In genomic region chr1:43548285-43549271, GRCh38 we compare ENCODE assay signal across 14 cellular contexts. TPM values are rescaled to one million over a fixed set of nuclear protein-coding genes. Genes with fewer than 3 reads are reported as not detected.
DNase-seq lines count a peak whose midpoint lies in the region; ATAC-seq and TF ChIP-seq lines count a peak whose summit lies in the region.
"Had no signal": no experiment of that assay in that cellular context is flagged by ENCODE, and none has a peak within 500 bp of the region (broad histone marks: within the 10 kb centered on the region; RNA-seq: fewer than 3 reads in every experiment).

No MANE protein-coding gene starts in this region.

- CTCF ChIA-PET in PC-9 (lab: Charles Lee), result interaction anchor here (0.7 to 0.9 kb wide), 2 partner anchors 11 kb away, joined by 3 read pairs; no protein-coding TSS in a partner anchor

- H3F3A ChIP-seq in PC-9 (ENCODE audit: insufficient read depth, low read depth), result peaks cover 30% of the 10 kb centered on the region

- H3K79me2 ChIP-seq in PC-9 (ENCODE audit: low read depth), result peaks cover 64% of the 10 kb centered on the region

- no peaks in the 10 kb centered on the region for H3K27me3 ChIP-seq in PC-9 (ENCODE audit: insufficient read depth, low read depth)
- H3K27me3 ChIP-seq in esophagus muscularis mucosa, result no peaks in the 10 kb centered on the region
- H3K27me3 ChIP-seq in upper lobe of right lung, result no peaks in the 10 kb centered on the region
- H3K27me3 ChIP-seq: brain microvascular endothelial cell had no signal

- no peaks in the 10 kb centered on the region for H4K20me1 ChIP-seq in PC-9 (ENCODE audit: insufficient read depth)

- H3K4me3 ChIP-seq in PC-9 (no peak overlapping the region), esophagus muscularis mucosa (no peak overlapping the region), upper lobe of right lung (no peak overlapping the region)

- TF ChIP-seq EP300 in esophagus muscularis mucosa (IDR thresholded peaks at IDR 0.05), result no peak

- no peak for TF ChIP-seq CTCF in PC-9 (conservative IDR thresholded peaks at IDR 0.05)
- no peak for TF ChIP-seq CTCF in esophagus muscularis mucosa (IDR thresholded peaks at IDR 0.05)
- no peak for TF ChIP-seq CTCF in mesothelial cell of epicardium (IDR thresholded peaks at IDR 0.05; ENCODE audit: unreplicated experiment)
- no peak for TF ChIP-seq CTCF in upper lobe of right lung (IDR thresholded peaks at IDR 0.05)

- H3K27ac ChIP-seq in PC-9 (peak overlapping the region; percentile 64), esophagus muscularis mucosa (replicated peaks in 1 of 4) (peak overlapping the region in 3 of 4 donors; percentile 75 to 86 (median 77)), upper lobe of right lung (no peak overlapping the region)
- H3K27ac ChIP-seq: brain microvascular endothelial cell had no signal

- H3K4me2 ChIP-seq in PC-9, result peak overlapping the region; percentile 100

- intact Hi-C loops in PC-9 (cut with micrococcal nuclease; ENCODE audit: unreplicated experiment), result no loop called here
- intact Hi-C loops in esophagus muscularis mucosa (cut with DNase I), result no loop called here
- intact Hi-C loops in upper lobe of right lung (cut with DNase I), result no loop called here
- intact Hi-C loops in Right ventricle myocardium superior (cut with DNase I), result no loop called here
- intact Hi-C loops in sciatic nerve (cut with DNase I), result no loop called here

- peak overlapping the region; percentile 91 for H3K27ac Mint-ChIP-seq in mesothelial cell of epicardium
- H3K27ac Mint-ChIP-seq: activated T-cell treated with anti-CD3 and anti-CD28 coated beads, Interleukin-2, amount 50 U/mL, for 72 hours; HFFc6 had no signal

- H3K36me3 Mint-ChIP-seq in mesothelial cell of epicardium, result peaks cover 5% of the 10 kb centered on the region

- peaks cover 95% of the 10 kb centered on the region for H3K4me1 Mint-ChIP-seq in mesothelial cell of epicardium

- no TSS peak for BruUV-seq in PC-9 (replicated peaks; lab: Mats Ljungman, UMichigan)

- DNase-seq in PC-9 (no peak), esophagus muscularis mucosa (ENCODE audit: extremely low spot score) (no peak), mesothelial cell of epicardium (ENCODE audit: low spot score in 2 of 2, unreplicated experiment in 2 of 2) (no peak), upper lobe of right lung (no peak), Right ventricle myocardium superior (no peak), sciatic nerve (ENCODE audit: low spot score) (no peak)
- DNase-seq: activated T-cell treated with anti-CD3 and anti-CD28 coated beads, Interleukin-2, amount 50 U/mL, for 72 hours; brain microvascular endothelial cell; HFFc6; left cardiac atrium; NCI-H446; right cardiac atrium; SHP77 treated with DMSO at 0.1 percent for 48 hours had no signal

- H3K9me3 ChIP-seq in PC-9 (ENCODE audit: insufficient read depth, low read depth) (no peaks in the 10 kb centered on the region), esophagus muscularis mucosa (no peaks in the 10 kb centered on the region), upper lobe of right lung (no peaks in the 10 kb centered on the region)

- H3K4me3 Mint-ChIP-seq in mesothelial cell of epicardium, result no peak overlapping the region
- H3K4me3 Mint-ChIP-seq: HFFc6 had no signal

- no peaks in the 10 kb centered on the region for H3K9me3 Mint-ChIP-seq in mesothelial cell of epicardium
- H3K9me3 Mint-ChIP-seq: activated T-cell treated with anti-CD3 and anti-CD28 coated beads, Interleukin-2, amount 50 U/mL, for 72 hours; HFFc6 had no signal

- H3K4me1 ChIP-seq in PC-9 (replicated peaks; ENCODE audit: insufficient read depth), result peaks cover 80% of the 10 kb centered on the region
- peaks cover 15 to 87% (median 75%) of the 10 kb centered on the region in 4 donors for H3K4me1 ChIP-seq in esophagus muscularis mucosa
- H3K4me1 ChIP-seq in upper lobe of right lung, result peaks cover 35% of the 10 kb centered on the region

- ATAC-seq in upper lobe of right lung (peak; percentile 2), HG03378 (IDR thresholded peaks at IDR 0.05; ENCODE audit: unreplicated experiment) (no peak), Right ventricle myocardium superior (ENCODE audit: poor library complexity) (no peak), sciatic nerve (no peak)
- ATAC-seq: activated T-cell treated with anti-CD3 and anti-CD28 coated beads, Interleukin-2, amount 50 U/mL, for 72 hours; right cardiac atrium had no signal

- H3K27me3 Mint-ChIP-seq in mesothelial cell of epicardium (ENCODE audit: low read depth), result no peaks in the 10 kb centered on the region

- TF ChIP-seq POLR2A in esophagus muscularis mucosa (IDR thresholded peaks at IDR 0.05; ENCODE audit: low read depth), result no peak

- H3K36me3 ChIP-seq in PC-9 (ENCODE audit: low read depth) (peaks cover 5% of the 10 kb centered on the region; the same call in 1 of the 2 replicates), esophagus muscularis mucosa (peaks cover 0 to 20% (median 3%) of the 10 kb centered on the region in 4 donors), upper lobe of right lung (no peaks in the 10 kb centered on the region)

- 90% methylated on average over 10 of the region's 18 CpGs for WGBS in esophagus muscularis mucosa

- POLR2A ChIA-PET in PC-9 (lab: Charles Lee; ENCODE audit: unreplicated experiment), result no interaction called here

- no peak overlapping the region for H2AFZ ChIP-seq in PC-9

- H3K9me2 ChIP-seq in PC-9 (ENCODE audit: insufficient read depth), result no peaks in the 10 kb centered on the region

RNA-seq across cellular contexts. Expression of gene PTPRF, which starts 17.9 kb away (rescaled TPM):
- 359 and 439 TPM in 2 replicates for total RNA-seq in PC-9 (2021)
- total RNA-seq in esophagus muscularis mucosa, result 10 to 100 TPM; 33.8 to 84.2 (median 53.7) TPM
- total RNA-seq in mesothelial cell of epicardium, result 464 to 475 TPM (median 471 TPM) in 3 replicates
- 199 TPM for total RNA-seq in upper lobe of right lung
- 4.2 TPM for total RNA-seq in Right ventricle myocardium superior
- 180 TPM for total RNA-seq in sciatic nerve
